Comparison of ENCODE assay signal across 14 cellular contexts in the genomic region with DNA sequence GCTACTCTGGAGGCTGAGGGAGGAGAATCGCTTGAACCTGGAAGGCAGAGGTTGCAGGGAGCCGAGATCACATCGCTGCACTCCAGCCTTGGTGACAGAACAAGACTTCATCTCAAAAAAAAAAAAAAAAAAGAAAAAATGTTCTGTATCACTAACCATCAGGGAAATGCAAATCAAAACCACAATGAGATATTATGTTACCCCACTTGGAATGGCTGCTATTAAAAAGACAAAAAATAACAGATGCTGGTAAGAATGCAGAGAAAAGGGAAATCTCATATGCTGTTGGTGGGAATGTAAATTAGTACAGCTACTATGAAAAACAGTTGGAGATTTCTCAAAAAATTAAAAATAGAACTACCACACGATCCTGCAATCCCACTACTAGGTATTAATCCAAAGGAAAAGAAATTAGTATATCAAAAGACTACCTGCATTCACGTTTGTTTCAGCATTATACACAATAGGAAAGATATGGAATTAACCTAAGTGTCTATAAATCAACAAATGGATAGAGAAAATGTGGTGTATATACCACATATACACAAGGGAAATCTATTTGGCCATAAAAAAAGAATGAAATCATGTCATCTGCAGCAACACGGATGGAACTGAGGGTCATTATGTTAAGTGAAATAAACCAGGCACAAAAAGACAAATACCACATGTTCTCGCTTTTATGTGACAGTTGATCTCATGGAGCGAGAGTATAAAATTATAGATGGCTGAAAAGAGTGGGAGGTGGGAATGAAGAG.
A peak's percentile ranks its signal among the peaks of the same experiment; 100 is the strongest.
DNase-seq lines count a peak whose midpoint lies in the region; ATAC-seq and TF ChIP-seq lines count a peak whose summit lies in the region.
"Had no signal": no experiment of that assay in that cellular context is flagged by ENCODE, and none has a peak within 500 bp of the region (broad histone marks: within the 10 kb centered on the region; RNA-seq: fewer than 3 reads in every experiment).

No MANE protein-coding gene starts in this region.

- H3K27me3 ChIP-seq in A673 (replicated peaks; ENCODE audit: insufficient read depth, low read depth, low read length, poor library complexity) (no peaks in the 10 kb centered on the region), SJCRH30 (no peaks in the 10 kb centered on the region)
- H3K27me3 ChIP-seq: ovary had no signal

- POLR2A ChIA-PET in A673 (lab: Charles Lee; ENCODE audit: low non-redundant PET) = no interaction called here
- POLR2A ChIA-PET in HEK293T (lab: Yijun Ruan, JAX) = no interaction called here

- BruUV-seq in A673 (replicated peaks; lab: Mats Ljungman, UMichigan) = no TSS peak

- H3K4me1 ChIP-seq in A673 (ENCODE audit: insufficient read depth, low read length, poor library complexity, severe bottlenecking) = peaks cover 21% of the 10 kb centered on the region
- peaks cover 64% of the 10 kb centered on the region for H3K4me1 ChIP-seq in SJCRH30

- H3K36me3 ChIP-seq in A673 (ENCODE audit: insufficient read depth, low read length, poor library complexity, severe bottlenecking) (no peaks in the 10 kb centered on the region), SJCRH30 (no peaks in the 10 kb centered on the region)
- H3K36me3 ChIP-seq: ovary had no signal

- H3K9me3 ChIP-seq in A673 (ENCODE audit: low read depth, low read length, poor library complexity, severe bottlenecking) (no peaks in the 10 kb centered on the region), SJCRH30 (replicated peaks) (no peaks in the 10 kb centered on the region)
- H3K9me3 ChIP-seq: ovary had no signal

- H3K27ac ChIP-seq in A673 (ENCODE audit: low read depth, low read length, poor library complexity, severe bottlenecking) (no peak overlapping the region), SJCRH30 (peak overlapping the region; percentile 89)
- H3K27ac ChIP-seq: ovary had no signal

- TF ChIP-seq CTCF in A673 (conservative IDR thresholded peaks at IDR 0.05; ENCODE audit: low read depth, low read length) = no peak

- DNase-seq in A673 (ENCODE audit: low spot score) = peak; percentile 69
- DNase-seq in HEK293T (ENCODE audit: extremely low spot score) = no peak
- DNase-seq in SJCRH30 = peak; percentile 33 to 76
- DNase-seq in fibroblast of peridontal ligament (ENCODE audit: extremely low read depth) = peak; percentile 91
- no peak for DNase-seq in HT-29 (ENCODE audit: low spot score)
- no peak for DNase-seq in NCI-H1930 (lab: John Stamatoyannopoulos, UW)
- DNase-seq in stimulated activated naive CD8-positive, alpha-beta T cell treated with anti-CD3 and anti-CD28 coated beads, Interleukin-15, Interleukin-2, amounts not matched to agents 100 U/mL and 50 U/mL, for 24 hours = no peak
- DNase-seq in HuH-7 (ENCODE audit: low spot score) = no peak
- DNase-seq: activated CD8-positive, alpha-beta T cell treated with anti-CD3 and anti-CD28 coated beads for 36 hours; activated effector memory CD4-positive, alpha-beta T cell treated with Interleukin-2 at 50 U/mL for 16 hours; mammary epithelial cell; ovary; stimulated activated CD8-positive, alpha-beta memory T cell treated with anti-CD3 and anti-CD28 coated beads, Interleukin-4, amount 100 ng/mL, for 48 hours; T-helper 9 cell had no signal

- H3K4me3 ChIP-seq in A673 (ENCODE audit: low read depth, low read length, poor library complexity, severe bottlenecking) = no peak overlapping the region
- peak overlapping the region; percentile 3 for H3K4me3 ChIP-seq in SJCRH30
- H3K4me3 ChIP-seq: ovary had no signal

- CTCF ChIA-PET in A673 (lab: Charles Lee) (interaction anchor here (0.8 kb wide), 1 partner anchor 45 kb away, joined by 4 read pairs; no protein-coding TSS in a partner anchor), HEK293T (lab: Yijun Ruan, JAX) (interaction anchor here (0.6 kb wide), 1 partner anchor 186 kb away, joined by 5 read pairs; no protein-coding TSS in a partner anchor)

- ATAC-seq in stimulated activated naive CD8-positive, alpha-beta T cell treated with anti-CD3 and anti-CD28 coated beads, Interleukin-15, Interleukin-2, amounts not matched to agents 100 U/mL and 50 U/mL, for 24 hours = no peak
- ATAC-seq: activated CD8-positive, alpha-beta T cell treated with anti-CD3 and anti-CD28 coated beads for 36 hours had no signal

- intact Hi-C loops in A673 (cut with micrococcal nuclease; ENCODE audit: unreplicated experiment) = no loop called here

TF ChIP-seq in HEK293T, 16 proteins besides CTCF, POLR2A, EP300 and RAD21:
- 0 out of 2 replicates have a peak, but pooled peaks have one; percentile 9 for TF ChIP-seq CTBP1 (IDR thresholded peaks at IDR 0.05; ENCODE audit: borderline replicate concordance)
- TF ChIP-seq FOXA1 (IDR thresholded peaks at IDR 0.05) = no peak
- peak; percentile 49; the same call in 1 of the 2 replicates for TF ChIP-seq ZNF384 (IDR thresholded peaks at IDR 0.05)
- TF ChIP-seq, protein P1, sequence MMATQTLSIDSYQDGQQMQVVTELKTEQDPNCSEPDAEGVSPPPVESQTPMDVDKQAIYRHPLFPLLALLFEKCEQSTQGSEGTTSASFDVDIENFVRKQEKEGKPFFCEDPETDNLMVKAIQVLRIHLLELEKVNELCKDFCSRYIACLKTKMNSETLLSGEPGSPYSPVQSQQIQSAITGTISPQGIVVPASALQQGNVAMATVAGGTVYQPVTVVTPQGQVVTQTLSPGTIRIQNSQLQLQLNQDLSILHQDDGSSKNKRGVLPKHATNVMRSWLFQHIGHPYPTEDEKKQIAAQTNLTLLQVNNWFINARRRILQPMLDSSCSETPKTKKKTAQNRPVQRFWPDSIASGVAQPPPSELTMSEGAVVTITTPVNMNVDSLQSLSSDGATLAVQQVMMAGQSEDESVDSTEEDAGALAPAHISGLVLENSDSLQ (IDR thresholded peaks at IDR 0.05) = peak; percentile 58; the same call in 1 of the 2 replicates
TF ChIP-seq in HEK293T: peak in this region for 3.

Comparison
In these comparisons a context has a peak if more than half of its experiments do, and no peak if none do; other contexts are left out.
1. DNase-seq: peak in A673 (single experiment), SJCRH30 (2 of 2) and fibroblast of peridontal ligament (single experiment); none in HEK293T (single experiment), HT-29 (single experiment), NCI-H1930 (0 of 2), stimulated activated naive CD8-positive, alpha-beta T cell treated with anti-CD3 and anti-CD28 coated beads, Interleukin-15, Interleukin-2, amounts not matched to agents 100 U/mL and 50 U/mL, for 24 hours (single experiment) and HuH-7 (single experiment).